Comparison of ENCODE assay signal across 1 cellular context in genomic region chr2:159124441-159124911, GRCh38.
TF ChIP-seq lines count a peak whose summit lies in the region.

No MANE protein-coding gene starts in this region.

TF ChIP-seq in K562, 482 proteins besides CTCF, POLR2A, EP300 and RAD21 (continued from another document and continues in another):
- TF ChIP-seq FOXO4 (CRISPR knock-in tag; IDR thresholded peaks at IDR 0.05) (no peak), ZKSCAN1 (IDR thresholded peaks at IDR 0.05; ENCODE audit: low read depth, low read length) (no peak), RBM15 (IDR thresholded peaks at IDR 0.05; ENCODE audit: insufficient read depth, low read length) (no peak), ZNF830 (CRISPR knock-in tag; IDR thresholded peaks at IDR 0.05) (no peak), HINFP (tag; conservative IDR thresholded peaks at IDR 0.05; ENCODE audit: low read depth) (0 out of 2 replicates have a peak, but pooled peaks have one; percentile 59), CBX8 (IDR thresholded peaks at IDR 0.05; ENCODE audit: borderline replicate concordance, extremely low read depth, low read depth, low read length, poor library complexity, severe bottlenecking) (no peak), ZNF431 (CRISPR knock-in tag; IDR thresholded peaks at IDR 0.05) (no peak), ZNF121 (CRISPR knock-in tag; conservative IDR thresholded peaks at IDR 0.05) (no peak), RB1 (IDR thresholded peaks at IDR 0.05; ENCODE audit: low read depth) (no peak), ZNF696 (CRISPR knock-in tag; conservative IDR thresholded peaks at IDR 0.05) (no peak), HDAC6 (IDR thresholded peaks at IDR 0.05; ENCODE audit: low read depth, low read length) (no peak), TAL1 (IDR thresholded peaks at IDR 0.05) (no peak), TFE3 (CRISPR knock-in tag; IDR thresholded peaks at IDR 0.05) (no peak), RBM17 (IDR thresholded peaks at IDR 0.05; ENCODE audit: borderline replicate concordance, low read depth, low read length) (no peak), KLF1 (tag; IDR thresholded peaks at IDR 0.05) (no peak), MTF1 (CRISPR knock-in tag; IDR thresholded peaks at IDR 0.05; ENCODE audit: borderline replicate concordance) (no peak), SMARCA4 (IDR thresholded peaks at IDR 0.05) (peak; percentile 83), SMAD1 (IDR thresholded peaks at IDR 0.05; ENCODE audit: low read depth, low read length, partially characterized antibody) (no peak), FOXA3 (CRISPR knock-in tag; conservative IDR thresholded peaks at IDR 0.05 in 1 of 2, IDR thresholded peaks at IDR 0.05 in 1 of 2) (peak; percentile 74 to 77; a peak in 2 of 4 replicates), ZKSCAN3 (CRISPR knock-in tag; IDR thresholded peaks at IDR 0.05) (no peak), FOXP1 (CRISPR knock-in tag; IDR thresholded peaks at IDR 0.05) (no peak), ZFP36 (IDR thresholded peaks at IDR 0.05; ENCODE audit: low read depth, low read length, partially characterized antibody) (no peak), ZNF41 (CRISPR knock-in tag; conservative IDR thresholded peaks at IDR 0.05) (0 out of 2 replicates have a peak, but pooled peaks have one; percentile 62), IFI16 (CRISPR knock-in tag; IDR thresholded peaks at IDR 0.05) (no peak), CBX2 (IDR thresholded peaks at IDR 0.05; ENCODE audit: insufficient read depth, low read length, poor library complexity, severe bottlenecking) (no peak), PATZ1 (CRISPR knock-in tag; IDR thresholded peaks at IDR 0.05; ENCODE audit: borderline replicate concordance) (no peak), EZH2 (IDR thresholded peaks at IDR 0.05; ENCODE audit: borderline replicate concordance, low read depth, low read length) (no peak), ZNF253 (CRISPR knock-in tag; conservative IDR thresholded peaks at IDR 0.05) (no peak), WHSC1 (IDR thresholded peaks at IDR 0.05; ENCODE audit: low read length) (no peak), ZNF780A (CRISPR knock-in tag; IDR thresholded peaks at IDR 0.05) (no peak), MLLT1 (IDR thresholded peaks at IDR 0.05) (no peak), SREBF2 (CRISPR knock-in tag; IDR thresholded peaks at IDR 0.05) (no peak), CBX1 (IDR thresholded peaks at IDR 0.05; ENCODE audit: low read depth) (no peak), ZNF133 (CRISPR knock-in tag; IDR thresholded peaks at IDR 0.05) (no peak), TBL1XR1 (IDR thresholded peaks at IDR 0.05; ENCODE audit: low read length in 2 of 2) (no peak), RAD51 (IDR thresholded peaks at IDR 0.05; ENCODE audit: borderline replicate concordance, low read depth) (no peak), KLF13 (tag; IDR thresholded peaks at IDR 0.05; ENCODE audit: borderline replicate concordance, low read depth) (no peak), MLX (CRISPR knock-in tag; conservative IDR thresholded peaks at IDR 0.05) (no peak), MAFF (IDR thresholded peaks at IDR 0.05; ENCODE audit: low read length) (no peak), TBP (optimal IDR thresholded peaks at IDR 0.05; ENCODE audit: low read depth, low read length) (no peak), THAP12 (CRISPR knock-in tag; IDR thresholded peaks at IDR 0.05) (no peak), MCM2 (IDR thresholded peaks at IDR 0.05; ENCODE audit: low read depth) (no peak), CBX5 (IDR thresholded peaks at IDR 0.05; ENCODE audit: borderline replicate concordance, low read depth) (no peak), PTRF (tag; IDR thresholded peaks at IDR 0.05) (no peak), GTF2A2 (tag; IDR thresholded peaks at IDR 0.05) (no peak), USF2 (CRISPR knock-in tag; IDR thresholded peaks at IDR 0.05) (no peak), NRF1 (conservative IDR thresholded peaks at IDR 0.05 in 1 of 2, IDR thresholded peaks at IDR 0.05 in 1 of 2) (peak; percentile 17 to 52; a peak in 3 of 4 replicates), YBX1 (IDR thresholded peaks at IDR 0.05) (no peak), ZNF655 (CRISPR knock-in tag; IDR thresholded peaks at IDR 0.05) (no peak), ZNF589 (CRISPR knock-in tag; IDR thresholded peaks at IDR 0.05; ENCODE audit: low read depth) (peak; percentile 92), LEF1 (IDR thresholded peaks at IDR 0.05) (peak; percentile 87), ZNF511 (CRISPR knock-in tag; IDR thresholded peaks at IDR 0.05) (no peak), PREB (CRISPR knock-in tag; IDR thresholded peaks at IDR 0.05) (no peak), ETS1 (conservative IDR thresholded peaks at IDR 0.05; ENCODE audit: control insufficient read depth, low read depth, low read length) (no peak), SRF (CRISPR knock-in tag; IDR thresholded peaks at IDR 0.05) (no peak), YY1 (IDR thresholded peaks at IDR 0.05; ENCODE audit: borderline replicate concordance in 1 of 3, control insufficient read depth in 1 of 3, extremely low read depth in 1 of 3, insufficient read depth in 3 of 3, insufficient read length in 1 of 3, insufficient replicate concordance in 2 of 3, low read depth in 1 of 3, low read length in 2 of 3) (no peak)
